19 cellular contexts compared by ENCODE assay signal in the genomic region with DNA sequence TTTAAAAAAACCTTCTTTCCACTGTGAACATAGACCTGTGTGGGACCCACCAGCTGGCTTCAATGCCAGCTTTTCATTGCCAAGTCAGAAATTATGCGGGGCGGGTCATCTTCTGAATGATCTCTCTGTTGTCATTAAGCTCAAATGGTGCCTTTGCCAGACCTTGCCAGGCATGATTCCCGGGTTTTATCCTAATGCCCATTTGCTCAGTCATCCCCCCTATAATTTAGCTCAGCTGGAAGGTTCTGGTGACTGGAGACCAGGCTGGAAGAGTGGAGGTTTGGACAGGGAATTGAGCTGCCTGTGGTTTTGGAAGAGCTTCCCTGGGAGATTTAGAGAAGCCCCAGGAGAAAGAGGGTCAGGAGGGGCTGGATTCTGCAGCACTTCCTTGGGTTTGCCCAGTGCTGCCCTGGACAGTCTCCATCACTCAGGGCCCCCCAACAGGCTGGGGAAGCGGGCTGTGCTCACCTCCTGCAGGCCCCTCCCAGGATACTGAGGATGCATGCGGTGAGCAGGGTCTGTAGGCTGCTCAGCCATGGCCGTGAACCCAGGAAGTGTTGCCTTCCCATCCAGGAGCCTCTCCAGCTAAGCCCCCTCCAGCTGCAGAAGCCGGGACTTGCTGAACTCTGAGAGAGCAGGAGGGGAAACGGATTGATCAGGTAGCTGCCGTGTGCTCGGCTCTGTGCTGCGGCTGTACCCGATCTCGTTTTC.
DNase-seq lines count a peak whose midpoint lies in the region; ATAC-seq, FAIRE-seq and TF ChIP-seq lines count a peak whose summit lies in the region.
"Had no signal": no experiment of that assay in that cellular context is flagged by ENCODE, and none has a peak within 500 bp of the region (broad histone marks: within the 10 kb centered on the region; RNA-seq: fewer than 3 reads in every experiment).

No MANE protein-coding gene starts in this region.

- H3K36me3 ChIP-seq in neural progenitor cell (no peaks in the 10 kb centered on the region), PC-9 (ENCODE audit: low read depth) (no peaks in the 10 kb centered on the region)
- no peaks in the 10 kb centered on the region for H3K36me3 ChIP-seq in CD8-positive, alpha-beta T cell (ENCODE audit: insufficient read depth, low read length)
- H3K36me3 ChIP-seq: Peyer's patch had no signal

- no peak overlapping the region for H3K9ac ChIP-seq in neural progenitor cell
- H3K9ac ChIP-seq: GM23248, KMS-11 had no signal

- H3K27ac Mint-ChIP-seq in WTC11 (no peak overlapping the region), neural progenitor cell (peak overlapping the region; percentile 27)
- no peak overlapping the region for H3K27ac Mint-ChIP-seq in CD8-positive, alpha-beta T cell
- H3K27ac Mint-ChIP-seq: T-helper 17 cell had no signal

- POLR2A ChIA-PET in WTC11 (lab: Charles Lee) (no interaction called here), PC-9 (lab: Charles Lee; ENCODE audit: unreplicated experiment) (no interaction called here)
- POLR2A ChIA-PET in CD8-positive, alpha-beta T cell (lab: Charles Lee) = no interaction called here

- H3K36me3 Mint-ChIP-seq in WTC11 = no peaks in the 10 kb centered on the region
- no peaks in the 10 kb centered on the region for H3K36me3 Mint-ChIP-seq in neural progenitor cell
- H3K36me3 Mint-ChIP-seq in CD8-positive, alpha-beta T cell = no peaks in the 10 kb centered on the region

- TF ChIP-seq CTCF in WTC11 (IDR thresholded peaks at IDR 0.05) (no peak), neural progenitor cell (IDR thresholded peaks at IDR 0.05) (no peak), PC-9 (conservative IDR thresholded peaks at IDR 0.05) (no peak)
- no peak for TF ChIP-seq CTCF in CD8-positive, alpha-beta T cell (IDR thresholded peaks at IDR 0.05)

- H3K4me2 ChIP-seq in neural progenitor cell (no peak overlapping the region), PC-9 (no peak overlapping the region)
- H3K4me2 ChIP-seq: KMS-11 had no signal

- peak; percentile 20 for FAIRE-seq in HTR-8/SVneo (lab: Jason Lieb, UNC)

- H3K4me1 Mint-ChIP-seq in WTC11 (peaks cover 25% of the 10 kb centered on the region), neural progenitor cell (peaks cover 31% of the 10 kb centered on the region)
- no peaks in the 10 kb centered on the region for H3K4me1 Mint-ChIP-seq in CD8-positive, alpha-beta T cell (ENCODE audit: low read depth)
- H3K4me1 Mint-ChIP-seq: T-helper 17 cell had no signal

- H3K4me1 ChIP-seq in neural progenitor cell = no peaks in the 10 kb centered on the region
- no peaks in the 10 kb centered on the region for H3K4me1 ChIP-seq in PC-9 (replicated peaks; ENCODE audit: insufficient read depth)
- no peaks in the 10 kb centered on the region for H3K4me1 ChIP-seq in CD8-positive, alpha-beta T cell (ENCODE audit: insufficient read depth, low read length)
- H3K4me1 ChIP-seq: Peyer's patch had no signal

- DNase-seq in COR-L47 (lab: John Stamatoyannopoulos, UW) (peak; percentile 75), HTR-8/SVneo (ENCODE audit: insufficient read length, low spot score) (no peak), WTC11 (ENCODE audit: low spot score) (no peak), neural progenitor cell (ENCODE audit: low spot score) (no peak), PC-9 (no peak)
- DNase-seq in CD8-positive, alpha-beta T cell = no peak
- DNase-seq: DMS 273 treated with DMSO at 0.1 percent for 48 hours, GF-D8, NCI-H1694, NCI-H2081 treated with DMSO at 0.1 percent for 48 hours, NCI-H510A treated with DMSO at 0.1 percent for 48 hours, Peyer's patch, T-helper 17 cell had no signal

- CTCF ChIA-PET in WTC11 (lab: Charles Lee) (interaction anchor here (0.7 to 1.0 kb wide), 2 partner anchors 65 to 185 kb away, joined by 3 read pairs; no protein-coding TSS in a partner anchor), PC-9 (lab: Charles Lee) (interaction anchor here (0.6 kb wide), 1 partner anchor 19 kb away, joined by 3 read pairs; no protein-coding TSS in a partner anchor)
- CTCF ChIA-PET in CD8-positive, alpha-beta T cell (lab: Charles Lee) = no interaction called here

- H3K9me2 ChIP-seq in PC-9 (ENCODE audit: insufficient read depth) = no peaks in the 10 kb centered on the region

- H2AFZ ChIP-seq in neural progenitor cell (replicated peaks) (no peak overlapping the region), PC-9 (no peak overlapping the region)
- H2AFZ ChIP-seq: GM23248 had no signal

- ATAC-seq in WTC11 (no peak), GM18909 (IDR thresholded peaks at IDR 0.05; ENCODE audit: poor library complexity, unreplicated experiment) (no peak), HG03175 (IDR thresholded peaks at IDR 0.05; ENCODE audit: unreplicated experiment) (no peak)
- no peak for ATAC-seq in CD8-positive, alpha-beta T cell
- ATAC-seq: Right ventricle myocardium inferior, T-helper 17 cell had no signal

- no TSS peak for BruUV-seq in PC-9 (replicated peaks; lab: Mats Ljungman, UMichigan)

- peaks cover 8% of the 10 kb centered on the region for H4K20me1 ChIP-seq in neural progenitor cell (ENCODE audit: low read depth)
- no peaks in the 10 kb centered on the region for H4K20me1 ChIP-seq in PC-9 (ENCODE audit: insufficient read depth)

- no peaks in the 10 kb centered on the region for H3K9me3 Mint-ChIP-seq in WTC11
- H3K9me3 Mint-ChIP-seq in neural progenitor cell = no peaks in the 10 kb centered on the region
- no peaks in the 10 kb centered on the region for H3K9me3 Mint-ChIP-seq in CD8-positive, alpha-beta T cell

- H3K27me3 Mint-ChIP-seq in WTC11 (ENCODE audit: low read depth) = peaks cover 15% of the 10 kb centered on the region
- H3K27me3 Mint-ChIP-seq in neural progenitor cell (ENCODE audit: insufficient read depth, low read depth) = peaks cover 5% of the 10 kb centered on the region
- H3K27me3 Mint-ChIP-seq in CD8-positive, alpha-beta T cell (ENCODE audit: low read depth) = peaks cover 2% of the 10 kb centered on the region
- H3K27me3 Mint-ChIP-seq: T-helper 17 cell had no signal

- no peak overlapping the region for H3K4me3 ChIP-seq in neural progenitor cell
- no peak overlapping the region for H3K4me3 ChIP-seq in PC-9
- H3K4me3 ChIP-seq in CD8-positive, alpha-beta T cell (ENCODE audit: low read depth, low read length) = no peak overlapping the region
- H3K4me3 ChIP-seq: GM23248, Peyer's patch had no signal

- H3K27me3 ChIP-seq in neural progenitor cell = peaks cover 2% of the 10 kb centered on the region
- peaks cover 98% of the 10 kb centered on the region for H3K27me3 ChIP-seq in PC-9 (ENCODE audit: insufficient read depth, low read depth)
- H3K27me3 ChIP-seq in CD8-positive, alpha-beta T cell (ENCODE audit: insufficient read depth, low read length) = no peaks in the 10 kb centered on the region
- H3K27me3 ChIP-seq: Peyer's patch had no signal

- no peaks in the 10 kb centered on the region for H3K9me3 ChIP-seq in neural progenitor cell (ENCODE audit: low read depth)
- no peaks in the 10 kb centered on the region for H3K9me3 ChIP-seq in PC-9 (ENCODE audit: insufficient read depth, low read depth)
- H3K9me3 ChIP-seq in CD8-positive, alpha-beta T cell (ENCODE audit: low read length) = no peaks in the 10 kb centered on the region
- H3K9me3 ChIP-seq: Peyer's patch had no signal

- no peaks in the 10 kb centered on the region for H3K79me2 ChIP-seq in neural progenitor cell (ENCODE audit: low read depth)
- no peaks in the 10 kb centered on the region for H3K79me2 ChIP-seq in PC-9 (ENCODE audit: low read depth)

- H3K4me3 Mint-ChIP-seq in WTC11 (no peak overlapping the region), neural progenitor cell (no peak overlapping the region)
- no peak overlapping the region for H3K4me3 Mint-ChIP-seq in CD8-positive, alpha-beta T cell
- H3K4me3 Mint-ChIP-seq: T-helper 17 cell had no signal

- H3F3A ChIP-seq in neural progenitor cell (ENCODE audit: low read depth) (no peaks in the 10 kb centered on the region), PC-9 (ENCODE audit: insufficient read depth, low read depth) (no peaks in the 10 kb centered on the region)

- no peak overlapping the region for H3K27ac ChIP-seq in neural progenitor cell
- H3K27ac ChIP-seq in PC-9 = no peak overlapping the region
- no peak overlapping the region for H3K27ac ChIP-seq in CD8-positive, alpha-beta T cell (ENCODE audit: low read depth, low read length)
- H3K27ac ChIP-seq: C4-2B, GM23248, KMS-11, Peyer's patch had no signal

- intact Hi-C loops in PC-9 (cut with micrococcal nuclease; ENCODE audit: unreplicated experiment) = no loop called here
- intact Hi-C loops in CD8-positive, alpha-beta T cell (cut with DNase I, micrococcal nuclease) = no loop called here

TF ChIP-seq in WTC11, 78 proteins besides CTCF, POLR2A, EP300 and RAD21:
- no peak for TF ChIP-seq CREM (CRISPR knock-in tag; IDR thresholded peaks at IDR 0.05)
- peak; percentile 43; the same call in 1 of the 2 replicates for TF ChIP-seq PRDM15 (CRISPR knock-in tag; IDR thresholded peaks at IDR 0.05)
